Comparison of ENCODE assay signal across 8 cellular contexts in the genomic region with DNA sequence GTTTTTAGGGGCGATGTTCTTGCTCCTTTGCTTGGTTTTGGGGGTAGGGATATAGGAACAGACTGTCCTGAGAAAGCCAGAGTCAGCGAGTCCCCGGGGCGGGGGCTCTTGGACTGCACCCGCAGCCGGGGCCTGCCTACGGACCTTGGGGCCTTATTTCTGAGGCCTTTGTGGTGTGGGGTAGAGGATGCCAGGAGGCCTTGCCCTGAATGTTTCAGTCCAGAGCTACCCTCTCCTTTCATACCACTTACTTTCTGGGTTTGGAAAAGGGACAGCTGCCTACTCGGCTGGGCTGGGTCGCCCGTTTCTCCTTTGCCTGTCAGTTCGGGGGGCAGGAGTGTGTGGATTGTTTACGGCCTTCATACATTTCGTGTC. TPM values are rescaled to one million over a fixed set of nuclear protein-coding genes. Genes with fewer than 3 reads are reported as not detected.
DNase-seq lines count a peak whose midpoint lies in the region; ATAC-seq and TF ChIP-seq lines count a peak whose summit lies in the region.

No MANE protein-coding gene starts in this region.

- peak; percentile 31 for ATAC-seq in HG02642 (IDR thresholded peaks at IDR 0.05; ENCODE audit: poor library complexity, unreplicated experiment)
- ATAC-seq in mucosa of descending colon, result peak; percentile 49

- DNase-seq in NCI-H146 (lab: John Stamatoyannopoulos, UW) (peak; percentile 8), NCI-H146 treated with DMSO at 0.1 percent for 48 hours (lab: John Stamatoyannopoulos, UW; ENCODE audit: unreplicated experiment) (no peak), OCI-LY7 (ENCODE audit: low spot score) (no peak), mucosa of descending colon (no peak), NCI-H2171 treated with DMSO at 0.1 percent for 48 hours (lab: John Stamatoyannopoulos, UW) (no peak)
- no peak for DNase-seq in activated CD4-positive, alpha-beta T cell treated with anti-CD3 and anti-CD28 coated beads, Interleukin-2, amount 50 U/mL, for 48 hours

- H3K9me2 ChIP-seq in OCI-LY7 (ENCODE audit: insufficient read depth, low read length), result no peaks in the 10 kb centered on the region

- CTCF ChIA-PET in OCI-LY7 (lab: Charles Lee; ENCODE audit: unreplicated experiment), result interaction anchor here (0.6 kb wide), 1 partner anchor 44 kb away, joined by 3 read pairs; no protein-coding TSS in a partner anchor

- H3K36me3 ChIP-seq in OCI-LY7 (ENCODE audit: insufficient read depth, low read length) (peaks cover 7% of the 10 kb centered on the region), mucosa of descending colon (ENCODE audit: low read depth) (no peaks in the 10 kb centered on the region)

- peak overlapping the region; percentile 88 for H3K4me3 Mint-ChIP-seq in dendritic cell treated with granulocyte-macrophage colony-stimulating factor and Interleukin-4, amounts not matched to agents 40 ng/mL and 50 ng/mL, for 4 days

- no peaks in the 10 kb centered on the region for H3K9me3 Mint-ChIP-seq in dendritic cell treated with granulocyte-macrophage colony-stimulating factor and Interleukin-4, amounts not matched to agents 40 ng/mL and 50 ng/mL, for 4 days

- peaks cover 11% of the 10 kb centered on the region; the same call in 1 of the 2 replicates for H4K20me1 ChIP-seq in OCI-LY7 (ENCODE audit: insufficient read depth, low read length)

- H3K79me2 ChIP-seq in OCI-LY7 (ENCODE audit: insufficient read depth, low read depth, low read length), result peaks cover 72% of the 10 kb centered on the region

- TF ChIP-seq CTCF in OCI-LY7 (conservative IDR thresholded peaks at IDR 0.05; ENCODE audit: low read length), result no peak
- no peak for TF ChIP-seq CTCF in mucosa of descending colon (IDR thresholded peaks at IDR 0.05)

- peak overlapping the region; percentile 98 for H3K4me3 ChIP-seq in OCI-LY7 (ENCODE audit: low read depth, low read length, poor library complexity, severe bottlenecking)
- peak overlapping the region; percentile 92 for H3K4me3 ChIP-seq in mucosa of descending colon

- no peaks in the 10 kb centered on the region for H3K27me3 Mint-ChIP-seq in dendritic cell treated with granulocyte-macrophage colony-stimulating factor and Interleukin-4, amounts not matched to agents 40 ng/mL and 50 ng/mL, for 4 days

- peak overlapping the region; percentile 97 for H2AFZ ChIP-seq in OCI-LY7 (ENCODE audit: low read length)

- H3K4me1 ChIP-seq in OCI-LY7 (ENCODE audit: insufficient read depth, low read length, poor library complexity, severe bottlenecking) (peaks cover 32% of the 10 kb centered on the region), mucosa of descending colon (ENCODE audit: low read depth) (peaks cover 10% of the 10 kb centered on the region)

- H3K9me3 ChIP-seq in OCI-LY7 (ENCODE audit: low read length) (no peaks in the 10 kb centered on the region), mucosa of descending colon (no peaks in the 10 kb centered on the region)

- peak overlapping the region; percentile 97 for H3K27ac Mint-ChIP-seq in dendritic cell treated with granulocyte-macrophage colony-stimulating factor and Interleukin-4, amounts not matched to agents 40 ng/mL and 50 ng/mL, for 4 days

- intact Hi-C loops in OCI-LY7 (cut with micrococcal nuclease; ENCODE audit: unreplicated experiment), result loop anchor here (5.0 kb wide), 2 partner anchors 130 to 395 kb away; partner anchors contain the start of genes BBOF1, ENTPD5 and RIOX1
- intact Hi-C loops in dendritic cell treated with granulocyte-macrophage colony-stimulating factor and Interleukin-4, amounts not matched to agents 40 ng/mL and 50 ng/mL, for 4 days (cut with micrococcal nuclease), result no loop called here
- intact Hi-C loops in mucosa of descending colon (cut with DNase I, micrococcal nuclease), result no loop called here

- POLR2A ChIA-PET in OCI-LY7 (lab: Charles Lee), result interaction anchor here (0.6 to 1.6 kb wide), 4 partner anchors 9 to 197 kb away, joined by 3 to 6 read pairs (median 4); partner anchors contain the start of gene PTGR2

- peaks cover 38% of the 10 kb centered on the region for H3K4me1 Mint-ChIP-seq in dendritic cell treated with granulocyte-macrophage colony-stimulating factor and Interleukin-4, amounts not matched to agents 40 ng/mL and 50 ng/mL, for 4 days (ENCODE audit: low read depth)

- BruUV-seq in OCI-LY7 (replicated peaks; lab: Mats Ljungman, UMichigan), result no TSS peak

- H3K27ac ChIP-seq in OCI-LY7 (ENCODE audit: low read depth, low read length, poor library complexity, severe bottlenecking), result peak overlapping the region; percentile 68

- H3K4me2 ChIP-seq in OCI-LY7 (ENCODE audit: low read length), result peak overlapping the region; percentile 95

- H3K36me3 Mint-ChIP-seq in dendritic cell treated with granulocyte-macrophage colony-stimulating factor and Interleukin-4, amounts not matched to agents 40 ng/mL and 50 ng/mL, for 4 days (ENCODE audit: low read depth), result peaks cover 18% of the 10 kb centered on the region

RNA-seq across cellular contexts. Expression of gene ZNF410, which starts 0.4 kb away (rescaled TPM):
- total RNA-seq in OCI-LY7 (2014; rRNA removed; shearing (Covaris generic)), result 41.6 and 49.6 TPM in 2 replicates
- total RNA-seq in OCI-LY7 (2022), result 45.2 and 45.5 TPM in 2 replicates
- 10 to 100 TPM; 38.3 to 47.2 (median 45.1) TPM for total RNA-seq in mucosa of descending colon

RNA-seq across cellular contexts. Expression of gene PTGR2, which starts 35.5 kb away (rescaled TPM):
- 6.4 and 6.6 TPM in 2 replicates for total RNA-seq in OCI-LY7 (2014; rRNA removed; shearing (Covaris generic))
- total RNA-seq in OCI-LY7 (2022) (14.3 and 17.8 TPM in 2 replicates), mucosa of descending colon (10 to 100 TPM; 11.4 to 23.2 (median 17.2) TPM)
